ENCODE assay signal across 8 cellular contexts in the genomic region with DNA sequence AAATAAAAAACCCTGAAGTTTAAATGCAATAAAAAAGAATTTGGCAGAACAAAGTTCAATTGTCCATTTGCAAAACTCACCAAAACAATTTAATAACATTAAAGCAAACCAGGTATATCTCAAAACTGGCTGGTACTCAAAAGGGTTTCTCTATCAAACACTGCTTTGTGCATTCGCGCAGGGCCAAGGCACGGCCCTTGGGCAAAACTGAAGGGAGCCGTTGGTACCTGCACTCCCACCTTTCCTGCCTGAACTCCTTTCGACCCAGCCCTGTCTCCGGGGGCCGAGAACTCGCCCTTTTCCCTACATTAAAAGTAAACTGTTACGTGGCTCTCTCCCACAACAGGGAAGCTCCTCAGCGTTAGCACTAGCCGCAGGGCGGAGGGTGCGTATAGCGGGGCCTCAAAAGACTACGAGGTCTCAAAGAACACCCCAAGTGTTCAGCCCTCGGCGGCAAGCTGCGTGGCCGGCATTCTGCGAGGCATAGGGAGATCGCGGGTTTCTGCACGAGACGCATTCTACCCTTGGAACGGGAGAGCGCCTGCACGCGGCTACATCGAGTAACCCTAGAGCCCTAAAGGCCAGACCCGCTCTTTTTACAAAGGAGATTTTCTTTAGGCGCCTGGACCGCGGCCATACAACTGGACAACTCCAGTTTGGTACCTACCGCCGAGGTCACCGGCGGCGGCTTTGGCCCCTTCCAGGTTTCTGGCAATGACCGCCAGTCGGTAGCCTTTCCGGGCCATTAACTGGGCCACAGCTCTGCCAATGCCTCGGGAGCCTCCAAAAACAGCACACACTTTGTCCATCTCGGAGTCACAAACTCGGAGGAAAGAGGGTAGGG. TPM values are rescaled to one million over a fixed set of nuclear protein-coding genes. Genes with fewer than 3 reads are reported as not detected.
A peak's percentile ranks its signal among the peaks of the same experiment; 100 is the strongest.
DNase-seq lines count a peak whose midpoint lies in the region; ATAC-seq, FAIRE-seq and TF ChIP-seq lines count a peak whose summit lies in the region.

No MANE protein-coding gene starts in this region.

- ATAC-seq in HG02852 (IDR thresholded peaks at IDR 0.05; ENCODE audit: unreplicated experiment) (peak; percentile 35), HepG2 (peak; percentile 65)

- intact Hi-C loops in colonic mucosa (cut with DNase I), result loop anchor here (5.0 kb wide), 1 partner anchor 478 kb away; no protein-coding TSS in a partner anchor
- intact Hi-C loops in HepG2 (cut with micrococcal nuclease; ENCODE audit: unreplicated experiment), result loop anchor here (1.0 to 10.0 kb wide), 3 partner anchors 73 to 555 kb away; no protein-coding TSS in a partner anchor

- H3K27me3 ChIP-seq in colonic mucosa, result no peaks in the 10 kb centered on the region
- peaks cover 0 to 3% of the 10 kb centered on the region in 2 experiments; a peak in 1 of 5 replicates for H3K27me3 ChIP-seq in HepG2 (ENCODE audit: control insufficient read depth in 1 of 2, insufficient read depth in 2 of 2, low read length in 2 of 2)

- H3K4me3 ChIP-seq in colonic mucosa (peak overlapping the region; percentile 52), HepG2 (replicated peaks in 1 of 3; ENCODE audit: insufficient read depth in 1 of 3, low read depth in 2 of 3, low read length in 3 of 3) (peak overlapping the region; percentile 68 to 96 (median 75))

- peaks cover 22% of the 10 kb centered on the region for H3K79me2 ChIP-seq in HepG2 (ENCODE audit: insufficient read depth, low read length)

- H3K27ac ChIP-seq in colonic mucosa, result peak overlapping the region; percentile 96
- H3K27ac ChIP-seq in HepG2 (ENCODE audit: extremely low read length, insufficient read depth, low read length), result peak overlapping the region; percentile 90

- TF ChIP-seq POLR2A in HepG2 (IDR thresholded peaks at IDR 0.05; ENCODE audit: insufficient read depth in 1 of 2, low read depth in 2 of 2, low read length in 2 of 2), result peak in 1 of 2 experiments; percentile 33; a peak in 1 of 4 replicates

- in situ Hi-C loops in HepG2 (cut with HindIII; ENCODE audit: extremely low pct_ligation_motif_present, low pct_unique_long_range_greater_than_20kb), result loop anchor here (10.0 kb wide), 2 partner anchors 85 to 475 kb away; no protein-coding TSS in a partner anchor

- under 1% methylated on average over 24 of the region's 44 CpGs for WGBS in HepG2 (ENCODE audit: low lambda C conversion rate)

- TSS peak; percentile 80 for BruUV-seq in HepG2 (replicated peaks; lab: Mats Ljungman, UMichigan)

- TF ChIP-seq EP300 in HepG2 (IDR thresholded peaks at IDR 0.05; ENCODE audit: low read depth in 2 of 2, low read length in 2 of 2) (no peak), HepG2 (CRISPR knock-in tag; IDR thresholded peaks at IDR 0.05; ENCODE audit: borderline replicate concordance) (no peak)

- CTCF ChIA-PET in HepG2 (lab: Yijun Ruan, JAX; ENCODE audit: low intra/inter-chr PET ratio, low total read pairs), result no interaction called here

- FAIRE-seq in HepG2 (lab: Jason Lieb, UNC), result no peak

- peak overlapping the region; percentile 87 for H3K4me2 ChIP-seq in HepG2 (ENCODE audit: low read depth, low read length)

- H3K4me1 ChIP-seq in colonic mucosa (no peaks in the 10 kb centered on the region), HepG2 (ENCODE audit: insufficient read depth, low read length) (peaks cover 79% of the 10 kb centered on the region)

- DNase-seq in DMS79 treated with DMSO at 0.1 percent for 48 hours (lab: John Stamatoyannopoulos, UW) (peak; percentile 18), DMS79 (lab: John Stamatoyannopoulos, UW) (no peak), NCI-H2107 treated with DMSO at 0.1 percent for 48 hours (lab: John Stamatoyannopoulos, UW; ENCODE audit: unreplicated experiment) (peak; percentile 2), colonic mucosa (peak; percentile 71), HepG2 (ENCODE audit: low spot score) (peak; percentile 63)
- peak; percentile 66 for DNase-seq in activated CD4-positive, CD25-positive, alpha-beta regulatory T cell treated with anti-CD3 and anti-CD28 coated beads, Interleukin-2, amount 50 U/mL, for 72 hours
- DNase-seq in stimulated activated CD4-positive, alpha-beta T cell treated with anti-CD3 and anti-CD28 coated beads, Interleukin-4, amount 100 ng/mL, for 1 hour, result peak; percentile 57

- POLR2A ChIA-PET in HepG2 (lab: Yijun Ruan, JAX), result interaction anchor here (0.6 to 2.1 kb wide), 35 partner anchors 7 to 1018 kb away, joined by 3 to 20 read pairs (median 4); no protein-coding TSS in a partner anchor

- TF ChIP-seq CTCF in colonic mucosa (IDR thresholded peaks at IDR 0.05) (no peak), HepG2 (CRISPR knock-in tag; IDR thresholded peaks at IDR 0.05) (peak; percentile 51)

- H3K9me3 ChIP-seq in colonic mucosa, result no peaks in the 10 kb centered on the region
- H3K9me3 ChIP-seq in HepG2 (ENCODE audit: low read length), result no peaks in the 10 kb centered on the region

- H3K9ac ChIP-seq in colonic mucosa (ENCODE audit: low read depth in 2 of 2, low read length in 2 of 2) (peak overlapping the region; percentile 86 to 96), HepG2 (ENCODE audit: insufficient read depth, low read depth, low read length) (peak overlapping the region; percentile 92)

- no peak overlapping the region for H2AFZ ChIP-seq in HepG2 (ENCODE audit: low read length)

- H4K20me1 ChIP-seq in HepG2 (ENCODE audit: insufficient read depth, low read length), result no peaks in the 10 kb centered on the region

- H3K36me3 ChIP-seq in colonic mucosa (no peaks in the 10 kb centered on the region), HepG2 (replicated peaks in 1 of 2; ENCODE audit: control insufficient read depth in 1 of 2, insufficient read depth in 2 of 2, low read length in 2 of 2) (no peaks in the 10 kb centered on the region; a peak in 2 of 5 replicates)

- TF ChIP-seq RAD21 in HepG2 (CRISPR knock-in tag; IDR thresholded peaks at IDR 0.05), result no peak; the same call in 1 of the 2 replicates

TF ChIP-seq in HepG2, 621 proteins besides CTCF, POLR2A, EP300 and RAD21 (continues in another document):
- TF ChIP-seq CAMTA2 (CRISPR knock-in tag; IDR thresholded peaks at IDR 0.05; ENCODE audit: borderline replicate concordance), result 0 out of 2 replicates have a peak, but pooled peaks have one; percentile 55
- TF ChIP-seq ZNF761 (CRISPR knock-in tag; conservative IDR thresholded peaks at IDR 0.05), result no peak
- TF ChIP-seq SRSF1 (optimal IDR thresholded peaks at IDR 0.05; ENCODE audit: low read depth, low read length), result peak; percentile 28
- TF ChIP-seq, protein P1, sequence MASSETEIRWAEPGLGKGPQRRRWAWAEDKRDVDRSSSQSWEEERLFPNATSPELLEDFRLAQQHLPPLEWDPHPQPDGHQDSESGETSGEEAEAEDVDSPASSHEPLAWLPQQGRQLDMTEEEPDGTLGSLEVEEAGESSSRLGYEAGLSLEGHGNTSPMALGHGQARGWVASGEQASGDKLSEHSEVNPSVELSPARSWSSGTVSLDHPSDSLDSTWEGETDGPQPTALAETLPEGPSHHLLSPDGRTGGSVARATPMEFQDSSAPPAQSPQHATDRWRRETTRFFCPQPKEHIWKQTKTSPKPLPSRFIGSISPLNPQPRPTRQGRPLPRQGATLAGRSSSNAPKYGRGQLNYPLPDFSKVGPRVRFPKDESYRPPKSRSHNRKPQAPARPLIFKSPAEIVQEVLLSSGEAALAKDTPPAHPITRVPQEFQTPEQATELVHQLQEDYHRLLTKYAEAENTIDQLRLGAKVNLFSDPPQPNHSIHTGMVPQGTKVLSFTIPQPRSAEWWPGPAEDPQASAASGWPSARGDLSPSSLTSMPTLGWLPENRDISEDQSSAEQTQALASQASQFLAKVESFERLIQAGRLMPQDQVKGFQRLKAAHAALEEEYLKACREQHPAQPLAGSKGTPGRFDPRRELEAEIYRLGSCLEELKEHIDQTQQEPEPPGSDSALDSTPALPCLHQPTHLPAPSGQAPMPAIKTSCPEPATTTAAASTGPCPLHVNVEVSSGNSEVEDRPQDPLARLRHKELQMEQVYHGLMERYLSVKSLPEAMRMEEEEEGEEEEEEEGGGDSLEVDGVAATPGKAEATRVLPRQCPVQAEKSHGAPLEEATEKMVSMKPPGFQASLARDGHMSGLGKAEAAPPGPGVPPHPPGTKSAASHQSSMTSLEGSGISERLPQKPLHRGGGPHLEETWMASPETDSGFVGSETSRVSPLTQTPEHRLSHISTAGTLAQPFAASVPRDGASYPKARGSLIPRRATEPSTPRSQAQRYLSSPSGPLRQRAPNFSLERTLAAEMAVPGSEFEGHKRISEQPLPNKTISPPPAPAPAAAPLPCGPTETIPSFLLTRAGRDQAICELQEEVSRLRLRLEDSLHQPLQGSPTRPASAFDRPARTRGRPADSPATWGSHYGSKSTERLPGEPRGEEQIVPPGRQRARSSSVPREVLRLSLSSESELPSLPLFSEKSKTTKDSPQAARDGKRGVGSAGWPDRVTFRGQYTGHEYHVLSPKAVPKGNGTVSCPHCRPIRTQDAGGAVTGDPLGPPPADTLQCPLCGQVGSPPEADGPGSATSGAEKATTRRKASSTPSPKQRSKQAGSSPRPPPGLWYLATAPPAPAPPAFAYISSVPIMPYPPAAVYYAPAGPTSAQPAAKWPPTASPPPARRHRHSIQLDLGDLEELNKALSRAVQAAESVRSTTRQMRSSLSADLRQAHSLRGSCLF (CRISPR knock-in tag; IDR thresholded peaks at IDR 0.05; ENCODE audit: borderline replicate concordance), result peak; percentile 31; the same call in 1 of the 2 replicates

RNA-seq across cellular contexts. Expression of a gene that starts 0.6 kb away (rescaled TPM):
- total RNA-seq in colonic mucosa (10 to 100 TPM; 25.1 to 28.6 TPM), HepG2 (2016; rRNA removed; fragmentation: Illumina TruSeq; extraction: Trizol) (20.7 and 21.9 TPM in 2 replicates)
- 7.2 and 7.4 TPM in 2 replicates for total RNA-seq in HepG2 (2016; cell fraction: cytosol; rRNA removed; fragmentation: Illumina TruSeq; extraction: Trizol; ENCODE audit: low read depth)
- total RNA-seq in HepG2 (2016; cell fraction: insoluble cytoplasmic fraction; rRNA removed; fragmentation: Illumina TruSeq; extraction: Trizol), result 21.0 and 24.2 TPM in 2 replicates
- total RNA-seq in HepG2 (2016; cell fraction: membrane; rRNA removed; fragmentation: Illumina TruSeq; extraction: Trizol), result 6.5 and 6.8 TPM in 2 replicates
- 39.5 and 40.0 TPM in 2 replicates for total RNA-seq in HepG2 (2016; cell fraction: nucleus; rRNA removed; fragmentation: Illumina TruSeq; extraction: Trizol)
- 6.9 and 7.3 TPM in 2 replicates for polyA plus RNA-seq in HepG2 (2011; rRNA removed)
- 1.9 and 2.8 TPM in 2 replicates for polyA plus RNA-seq in HepG2 (2011; cell fraction: cytosol; rRNA removed)
- 14.0 and 21.4 TPM in 2 replicates for polyA plus RNA-seq in HepG2 (2011; cell fraction: nucleus; rRNA removed)
- polyA plus RNA-seq in HepG2 (2012), result 9.3 and 12.6 TPM in 2 replicates
- polyA plus RNA-seq in HepG2 (2016; cell fraction: cytosol; fragmentation: Illumina TruSeq; extraction: Trizol; ENCODE audit: low read depth), result 1.2 and 1.7 TPM in 2 replicates
- polyA plus RNA-seq in HepG2 (2016; cell fraction: insoluble cytoplasmic fraction; fragmentation: Illumina TruSeq; extraction: Trizol; ENCODE audit: low read depth), result 17.1 and 20.0 TPM in 2 replicates
- 2.4 and 2.8 TPM in 2 replicates for polyA plus RNA-seq in HepG2 (2016; cell fraction: membrane; fragmentation: Illumina TruSeq; extraction: Trizol; ENCODE audit: low read depth)
- polyA plus RNA-seq in HepG2 (2016; cell fraction: nucleus; fragmentation: Illumina TruSeq; extraction: Trizol; ENCODE audit: insufficient read depth, low read depth), result 30.7 and 35.3 TPM in 2 replicates
- 4.0 and 4.6 TPM in 2 replicates for polyA minus RNA-seq in HepG2 (2011; rRNA and poly(A)+ RNA removed; ENCODE audit: low replicate concordance)
- 2.9 and 3.2 TPM in 2 replicates for polyA minus RNA-seq in HepG2 (2011; cell fraction: cytosol; rRNA and poly(A)+ RNA removed)
- 55.5 and 58.1 TPM in 2 replicates for polyA minus RNA-seq in HepG2 (2011; cell fraction: nucleus; rRNA and poly(A)+ RNA removed)
